ENCODE assay signal across 8 cellular contexts in genomic region chr19:47240996-47241918, GRCh38. TPM values are rescaled to one million over a fixed set of nuclear protein-coding genes. Genes with fewer than 3 reads are reported as not detected.
DNase-seq lines count a peak whose midpoint lies in the region; ATAC-seq lines count a peak whose summit lies in the region.

No MANE protein-coding gene starts in this region.

- ATAC-seq in stimulated activated effector memory CD8-positive, alpha-beta T cell treated with anti-CD3 and anti-CD28 coated beads, Interleukin-12 subunit alpha, Interleukin-12 subunit beta, amount 100 ng/mL, for 72 hours = peak; percentile 56
- ATAC-seq in HG02981 (IDR thresholded peaks at IDR 0.05; ENCODE audit: unreplicated experiment) = no peak

- peaks cover 11% of the 10 kb centered on the region for H3K27me3 Mint-ChIP-seq in activated CD4-positive, alpha-beta memory T cell treated with anti-CD3 and anti-CD28 coated beads, Interleukin-2, amount 10 ng/mL, durations not matched to agents 7 days and 5 days

- H3K36me3 Mint-ChIP-seq in activated CD4-positive, alpha-beta memory T cell treated with anti-CD3 and anti-CD28 coated beads, Interleukin-2, amount 10 ng/mL, durations not matched to agents 7 days and 5 days (ENCODE audit: low read depth) = no peaks in the 10 kb centered on the region
- peaks cover 5% of the 10 kb centered on the region for H3K36me3 Mint-ChIP-seq in stimulated activated effector memory CD8-positive, alpha-beta T cell treated with anti-CD3 and anti-CD28 coated beads, Interleukin-12 subunit alpha, Interleukin-12 subunit beta, amount 100 ng/mL, for 72 hours

- H3K4me3 Mint-ChIP-seq in activated CD4-positive, alpha-beta memory T cell treated with anti-CD3 and anti-CD28 coated beads, Interleukin-2, amount 10 ng/mL, durations not matched to agents 7 days and 5 days = no peak overlapping the region
- no peak overlapping the region for H3K4me3 Mint-ChIP-seq in stimulated activated effector memory CD8-positive, alpha-beta T cell treated with anti-CD3 and anti-CD28 coated beads, Interleukin-12 subunit alpha, Interleukin-12 subunit beta, amount 100 ng/mL, for 72 hours

- H3K4me1 Mint-ChIP-seq in activated CD4-positive, alpha-beta memory T cell treated with anti-CD3 and anti-CD28 coated beads, Interleukin-2, amount 10 ng/mL, durations not matched to agents 7 days and 5 days = peaks cover 30% of the 10 kb centered on the region
- H3K4me1 Mint-ChIP-seq in stimulated activated effector memory CD8-positive, alpha-beta T cell treated with anti-CD3 and anti-CD28 coated beads, Interleukin-12 subunit alpha, Interleukin-12 subunit beta, amount 100 ng/mL, for 72 hours = peaks cover 6% of the 10 kb centered on the region

- no peaks in the 10 kb centered on the region for H3K9me3 Mint-ChIP-seq in activated CD4-positive, alpha-beta memory T cell treated with anti-CD3 and anti-CD28 coated beads, Interleukin-2, amount 10 ng/mL, durations not matched to agents 7 days and 5 days
- H3K9me3 Mint-ChIP-seq in stimulated activated effector memory CD8-positive, alpha-beta T cell treated with anti-CD3 and anti-CD28 coated beads, Interleukin-12 subunit alpha, Interleukin-12 subunit beta, amount 100 ng/mL, for 72 hours = no peaks in the 10 kb centered on the region

- H3K27ac Mint-ChIP-seq in activated CD4-positive, alpha-beta memory T cell treated with anti-CD3 and anti-CD28 coated beads, Interleukin-2, amount 10 ng/mL, durations not matched to agents 7 days and 5 days = no peak overlapping the region
- peak overlapping the region; percentile 24 for H3K27ac Mint-ChIP-seq in stimulated activated effector memory CD8-positive, alpha-beta T cell treated with anti-CD3 and anti-CD28 coated beads, Interleukin-12 subunit alpha, Interleukin-12 subunit beta, amount 100 ng/mL, for 72 hours

- CTCF ChIA-PET in activated CD4-positive, alpha-beta memory T cell treated with anti-CD3 and anti-CD28 coated beads, Interleukin-2, amount 10 ng/mL, durations not matched to agents 7 days and 5 days (lab: Charles Lee) = no interaction called here

- peak; percentile 74 for DNase-seq in GM19238 (ENCODE audit: insufficient read length, low spot score)
- DNase-seq in NCI-H2196 treated with DMSO at 0.1 percent for 48 hours (lab: John Stamatoyannopoulos, UW; ENCODE audit: unreplicated experiment) = peak; percentile 76
- DNase-seq in activated CD4-positive, alpha-beta memory T cell treated with anti-CD3 and anti-CD28 coated beads, Interleukin-2, amount 10 ng/mL, durations not matched to agents 7 days and 5 days = peak; percentile 86
- DNase-seq in dedifferentiated amniotic fluid mesenchymal stem cell (ENCODE audit: extremely low spot score) = peak; percentile 51
- peak; percentile 55 for DNase-seq in midbrain (lab: John Stamatoyannopoulos, UW)
- peak; percentile 64 to 86 for DNase-seq in stimulated activated effector memory CD8-positive, alpha-beta T cell treated with anti-CD3 and anti-CD28 coated beads, Interleukin-12 subunit alpha, Interleukin-12 subunit beta, amount 100 ng/mL, for 72 hours (ENCODE audit: low spot score in 2 of 2)
- DNase-seq in SW 1271 (lab: John Stamatoyannopoulos, UW) = no peak

- POLR2A ChIA-PET in activated CD4-positive, alpha-beta memory T cell treated with anti-CD3 and anti-CD28 coated beads, Interleukin-2, amount 10 ng/mL, durations not matched to agents 7 days and 5 days (lab: Charles Lee) = interaction anchor here (1.0 to 2.1 kb wide), 5 partner anchors 9 to 30 kb away, joined by 3 to 13 read pairs (median 9); partner anchors contain the start of gene CCDC9

RNA-seq across cellular contexts. Expression of gene BBC3, which starts 10.3 kb away (rescaled TPM):
- 10 to 100 TPM; 17.3 to 19.0 TPM for total RNA-seq in activated CD4-positive, alpha-beta memory T cell treated with anti-CD3 and anti-CD28 coated beads, Interleukin-2, amount 10 ng/mL, durations not matched to agents 7 days and 5 days

RNA-seq across cellular contexts. Expression of gene CCDC9, which starts 15.1 kb away (rescaled TPM):
- 10 to 100 TPM; 29.9 to 30.2 TPM for total RNA-seq in activated CD4-positive, alpha-beta memory T cell treated with anti-CD3 and anti-CD28 coated beads, Interleukin-2, amount 10 ng/mL, durations not matched to agents 7 days and 5 days

RNA-seq across cellular contexts. Expression of gene INAFM1, which starts 33.4 kb away (rescaled TPM):
- 10 to 100 TPM; 12.6 to 13.9 TPM for total RNA-seq in activated CD4-positive, alpha-beta memory T cell treated with anti-CD3 and anti-CD28 coated beads, Interleukin-2, amount 10 ng/mL, durations not matched to agents 7 days and 5 days

Comparison
In these comparisons a context has a peak if more than half of its experiments do, and no peak if none do; other contexts are left out.
1. DNase-seq: peak in GM19238 (single experiment), NCI-H2196 treated with DMSO at 0.1 percent for 48 hours (single experiment), activated CD4-positive, alpha-beta memory T cell treated with anti-CD3 and anti-CD28 coated beads, Interleukin-2, amount 10 ng/mL, durations not matched to agents 7 days and 5 days (single experiment), dedifferentiated amniotic fluid mesenchymal stem cell (single experiment), midbrain (single experiment) and stimulated activated effector memory CD8-positive, alpha-beta T cell treated with anti-CD3 and anti-CD28 coated beads, Interleukin-12 subunit alpha, Interleukin-12 subunit beta, amount 100 ng/mL, for 72 hours (2 of 2); none in SW 1271 (0 of 2).